ENCODE assay signal across 2 cellular contexts in the genomic region with DNA sequence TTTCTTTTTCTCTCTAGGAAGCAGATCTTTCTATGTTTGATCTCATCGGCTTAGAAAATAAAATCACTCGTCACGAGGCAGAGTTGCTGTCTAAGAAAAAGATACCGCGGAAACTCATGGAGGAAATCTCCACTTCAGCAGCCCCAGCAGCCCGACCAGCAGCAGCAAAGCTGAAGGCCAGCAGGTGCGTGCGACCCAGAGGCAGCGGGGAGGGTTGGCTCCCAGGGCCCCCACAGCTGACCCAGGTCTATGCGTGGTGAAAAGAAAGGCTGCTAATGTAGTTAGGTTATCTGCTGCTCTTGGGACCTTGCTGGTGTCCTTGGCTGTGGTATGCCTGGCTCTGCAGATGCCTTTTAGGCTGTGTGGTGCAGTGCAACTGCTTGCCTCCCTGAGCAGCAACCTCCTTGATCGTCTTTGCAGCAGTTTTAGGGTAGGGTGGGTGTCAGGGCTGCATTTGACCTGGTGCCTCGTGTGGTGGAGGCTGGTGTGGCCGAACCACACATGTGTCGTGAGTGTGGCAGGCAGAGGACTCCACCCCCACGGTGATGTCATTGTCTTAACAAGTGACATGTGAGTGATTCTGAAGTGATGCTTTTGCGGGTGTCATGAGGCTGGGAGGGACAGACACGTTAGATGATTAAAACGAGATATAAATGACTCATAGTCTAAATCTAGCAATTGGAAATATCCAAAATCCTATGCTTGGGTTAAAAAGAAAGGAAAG.
TF ChIP-seq lines count a peak whose summit lies in the region.

No MANE protein-coding gene starts in this region.

TF ChIP-seq in IMR-90, 13 proteins besides CTCF, POLR2A, EP300 and RAD21:
- TF ChIP-seq RFX5 (IDR thresholded peaks at IDR 0.05; ENCODE audit: low read depth, low read length) (no peak), CHD1 (IDR thresholded peaks at IDR 0.05; ENCODE audit: low read depth, low read length) (no peak), NFE2L2 (IDR thresholded peaks at IDR 0.05; ENCODE audit: low read depth, low read length) (no peak), CEBPB (IDR thresholded peaks at IDR 0.05; ENCODE audit: low read depth, low read length) (no peak), MXI1 (IDR thresholded peaks at IDR 0.05; ENCODE audit: borderline replicate concordance, low read depth, low read length) (no peak), MAZ (IDR thresholded peaks at IDR 0.05; ENCODE audit: borderline replicate concordance, low read depth, low read length) (no peak), BHLHE40 (IDR thresholded peaks at IDR 0.05; ENCODE audit: low read depth, low read length) (no peak), SMC3 (IDR thresholded peaks at IDR 0.05; ENCODE audit: low read depth, low read length) (no peak), MAFK (IDR thresholded peaks at IDR 0.05; ENCODE audit: low read depth, low read length) (no peak), FOS (IDR thresholded peaks at IDR 0.05; ENCODE audit: low read depth, low read length) (no peak), RCOR1 (IDR thresholded peaks at IDR 0.05; ENCODE audit: insufficient replicate concordance, low read length) (no peak)
- TF ChIP-seq, protein P1, sequence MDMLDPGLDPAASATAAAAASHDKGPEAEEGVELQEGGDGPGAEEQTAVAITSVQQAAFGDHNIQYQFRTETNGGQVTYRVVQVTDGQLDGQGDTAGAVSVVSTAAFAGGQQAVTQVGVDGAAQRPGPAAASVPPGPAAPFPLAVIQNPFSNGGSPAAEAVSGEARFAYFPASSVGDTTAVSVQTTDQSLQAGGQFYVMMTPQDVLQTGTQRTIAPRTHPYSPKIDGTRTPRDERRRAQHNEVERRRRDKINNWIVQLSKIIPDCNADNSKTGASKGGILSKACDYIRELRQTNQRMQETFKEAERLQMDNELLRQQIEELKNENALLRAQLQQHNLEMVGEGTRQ (IDR thresholded peaks at IDR 0.05; ENCODE audit: low read depth, low read length) = no peak
- TF ChIP-seq, protein P2, sequence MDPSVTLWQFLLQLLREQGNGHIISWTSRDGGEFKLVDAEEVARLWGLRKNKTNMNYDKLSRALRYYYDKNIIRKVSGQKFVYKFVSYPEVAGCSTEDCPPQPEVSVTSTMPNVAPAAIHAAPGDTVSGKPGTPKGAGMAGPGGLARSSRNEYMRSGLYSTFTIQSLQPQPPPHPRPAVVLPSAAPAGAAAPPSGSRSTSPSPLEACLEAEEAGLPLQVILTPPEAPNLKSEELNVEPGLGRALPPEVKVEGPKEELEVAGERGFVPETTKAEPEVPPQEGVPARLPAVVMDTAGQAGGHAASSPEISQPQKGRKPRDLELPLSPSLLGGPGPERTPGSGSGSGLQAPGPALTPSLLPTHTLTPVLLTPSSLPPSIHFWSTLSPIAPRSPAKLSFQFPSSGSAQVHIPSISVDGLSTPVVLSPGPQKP (IDR thresholded peaks at IDR 0.05; ENCODE audit: borderline replicate concordance, low read depth, low read length) = no peak

TF ChIP-seq in K562, 482 proteins besides CTCF, POLR2A, EP300 and RAD21:
- TF ChIP-seq CREM (IDR thresholded peaks at IDR 0.05; ENCODE audit: low read depth) (peak; percentile 81), PTRF (tag; IDR thresholded peaks at IDR 0.05) (no peak), HDAC6 (IDR thresholded peaks at IDR 0.05; ENCODE audit: low read depth, low read length) (no peak), CREB1 (IDR thresholded peaks at IDR 0.05) (peak; percentile 81), CREB1 (CRISPR knock-in tag; IDR thresholded peaks at IDR 0.05) (no peak; the same call in 1 of the 2 replicates)
- TF ChIP-seq, protein P3, sequence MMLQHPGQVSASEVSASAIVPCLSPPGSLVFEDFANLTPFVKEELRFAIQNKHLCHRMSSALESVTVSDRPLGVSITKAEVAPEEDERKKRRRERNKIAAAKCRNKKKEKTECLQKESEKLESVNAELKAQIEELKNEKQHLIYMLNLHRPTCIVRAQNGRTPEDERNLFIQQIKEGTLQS (IDR thresholded peaks at IDR 0.05) = peak; percentile 66
- TF ChIP-seq, protein P3 (CRISPR knock-in tag; conservative IDR thresholded peaks at IDR 0.05) = no peak
TF ChIP-seq in K562: peak in this region for 3.
